In the genomic region with DNA sequence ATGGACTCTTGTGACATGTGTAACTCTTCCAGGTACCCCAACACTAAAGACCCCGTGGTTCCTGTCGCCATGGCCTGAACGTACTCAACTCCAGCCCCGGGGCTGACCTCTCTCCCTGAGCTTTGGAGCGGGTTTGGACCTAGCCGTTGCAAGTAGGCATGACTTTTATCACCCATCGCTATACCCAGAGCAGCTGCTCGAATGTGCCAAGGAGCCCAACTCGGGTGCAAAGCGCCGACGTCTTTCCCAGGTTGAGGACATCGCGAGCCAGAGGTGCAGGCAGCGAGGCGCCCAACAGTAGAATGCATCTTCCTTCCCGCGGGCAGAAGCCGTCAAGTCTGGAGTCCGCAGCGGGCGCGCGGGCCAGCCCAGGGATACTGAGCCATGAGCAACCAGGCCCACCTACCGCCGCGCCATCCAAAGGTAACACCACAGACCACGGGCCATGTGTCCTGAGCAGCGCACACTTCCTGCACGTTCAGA, we compare ENCODE assay signal across 28 cellular contexts. TPM values are rescaled to one million over a fixed set of nuclear protein-coding genes. Genes with fewer than 3 reads are reported as not detected.
A peak's percentile ranks its signal among the peaks of the same experiment; 100 is the strongest.
DNase-seq lines count a peak whose midpoint lies in the region; ATAC-seq, FAIRE-seq and TF ChIP-seq lines count a peak whose summit lies in the region.
"Had no signal": no experiment of that assay in that cellular context is flagged by ENCODE, and none has a peak within 500 bp of the region (broad histone marks: within the 10 kb centered on the region; RNA-seq: fewer than 3 reads in every experiment).

No MANE protein-coding gene starts in this region.

- H3K23me2 ChIP-seq in H1 (ENCODE audit: low read depth, low read length): peaks cover 7% of the 10 kb centered on the region; the same call in 1 of the 2 replicates

- H3K23ac ChIP-seq in IMR-90 (ENCODE audit: low read depth, low read length): no peak overlapping the region; the same call in 1 of the 2 replicates
- H3K23ac ChIP-seq in H1 (ENCODE audit: insufficient read length): no peak overlapping the region

- H3K9me3 ChIP-seq in IMR-90 (ENCODE audit: control insufficient read depth, insufficient read depth, low read length) (peaks cover 5% of the 10 kb centered on the region; the same call in 1 of the 2 replicates), H1 (ENCODE audit: insufficient read depth in 2 of 2, low read depth in 1 of 2, low read length in 1 of 2) (no peaks in the 10 kb centered on the region), iPS-20b (ENCODE audit: insufficient read depth, low read depth, low read length) (no peaks in the 10 kb centered on the region; the same call in 1 of the 2 replicates), skeletal muscle satellite cell (replicated peaks; ENCODE audit: low read length) (no peaks in the 10 kb centered on the region)
- H3K9me3 ChIP-seq: ascending aorta, esophagus squamous epithelium, gastroesophageal sphincter, prostate gland, thyroid gland had no signal

- TF ChIP-seq POLR2A in IMR-90 (IDR thresholded peaks at IDR 0.05; ENCODE audit: low read depth, low read length): no peak
- TF ChIP-seq POLR2A in H1 (IDR thresholded peaks at IDR 0.05; ENCODE audit: control extremely low read depth in 1 of 2, low read depth in 2 of 2, low read length in 2 of 2): no peak

- TF ChIP-seq EP300 in H1 (IDR thresholded peaks at IDR 0.05; ENCODE audit: borderline replicate concordance in 1 of 2, low read depth in 2 of 2, low read length in 2 of 2): no peak

- POLR2A ChIA-PET in IMR-90 (lab: Charles Lee; ENCODE audit: unreplicated experiment) (no interaction called here), H1 (lab: Charles Lee; ENCODE audit: partially characterized antibody) (interaction anchor here (0.8 to 1.6 kb wide), 2 partner anchors 10 to 12 kb away, joined by 3 to 6 read pairs; no protein-coding TSS in a partner anchor)

- H3K4ac ChIP-seq in IMR-90 (ENCODE audit: low read depth, low read length): no peak overlapping the region
- no peak overlapping the region for H3K4ac ChIP-seq in H1 (replicated peaks; ENCODE audit: insufficient read length, low read depth, low read length)

- TF ChIP-seq RAD21 in IMR-90 (IDR thresholded peaks at IDR 0.05; ENCODE audit: low read length) (no peak), H1 (IDR thresholded peaks at IDR 0.05 in 1 of 2, conservative IDR thresholded peaks at IDR 0.05 in 1 of 2; ENCODE audit: low read depth in 2 of 2, low read length in 2 of 2) (no peak)

- H2AK9ac ChIP-seq in IMR-90 (replicated peaks; ENCODE audit: low read depth, low read length, poor library complexity): peak overlapping the region; percentile 52

- intact Hi-C loops in IMR-90 (cut with micrococcal nuclease): no loop called here

- H3K4me1 Mint-ChIP-seq in endothelial cell (ENCODE audit: unreplicated experiment): peaks cover under 1% of the 10 kb centered on the region
- H3K4me1 Mint-ChIP-seq: activated CD4-positive, alpha-beta memory T cell treated with anti-CD3 and anti-CD28 coated beads, Interleukin-2, amount 10 ng/mL, durations not matched to agents 7 days and 5 days; activated naive CD8-positive, alpha-beta T cell treated with anti-CD3 and anti-CD28 coated beads for 36 hours had no signal

- H2BK120ac ChIP-seq in IMR-90 (ENCODE audit: low read depth, low read length) (no peak overlapping the region), H1 (replicated peaks; ENCODE audit: low read depth, low read length) (no peak overlapping the region)

- in situ Hi-C loops in IMR-90 (cut with MboI; ENCODE audit: low sequenced_read_pairs): no loop called here

- H3K27me3 ChIP-seq in IMR-90 (ENCODE audit: control insufficient read depth, insufficient read depth, low read length): peaks cover 61% of the 10 kb centered on the region
- H3K27me3 ChIP-seq in H1 (replicated peaks in 1 of 4; ENCODE audit: control insufficient read depth in 3 of 4, extremely low read depth in 1 of 4, insufficient read depth in 3 of 4, low read length in 3 of 4): peaks cover 58 to 91% (median 74%) of the 10 kb centered on the region in 4 experiments
- peaks cover 99% of the 10 kb centered on the region for H3K27me3 ChIP-seq in iPS-20b (ENCODE audit: insufficient read depth, low read length)
- peaks cover 94% of the 10 kb centered on the region for H3K27me3 ChIP-seq in skeletal muscle satellite cell (ENCODE audit: control insufficient read depth, insufficient read depth, low read length)
- H3K27me3 ChIP-seq: ascending aorta had no signal

- H3K14ac ChIP-seq in IMR-90 (replicated peaks; ENCODE audit: low read depth, low read length) (no peak overlapping the region), H1 (ENCODE audit: insufficient read length) (no peak overlapping the region)

- H3K18ac ChIP-seq in IMR-90 (ENCODE audit: low read depth, low read length): no peak overlapping the region
- H3K18ac ChIP-seq in H1 (ENCODE audit: extremely low read depth, low read length): no peak overlapping the region

- no peak overlapping the region for H3K4me3 Mint-ChIP-seq in endothelial cell (ENCODE audit: unreplicated experiment)
- H3K4me3 Mint-ChIP-seq: activated CD4-positive, alpha-beta memory T cell treated with anti-CD3 and anti-CD28 coated beads, Interleukin-2, amount 10 ng/mL, durations not matched to agents 7 days and 5 days; activated naive CD8-positive, alpha-beta T cell treated with anti-CD3 and anti-CD28 coated beads for 36 hours; stimulated activated naive CD8-positive, alpha-beta T cell treated with anti-CD3 and anti-CD28 coated beads, Interleukin-15, Interleukin-2, amounts not matched to agents 100 ng/mL and 50 ng/mL, for 24 hours had no signal

- H2AFZ ChIP-seq in IMR-90 (replicated peaks; ENCODE audit: low read length, poor library complexity) (peak overlapping the region; percentile 38), H1 (ENCODE audit: low read length) (peak overlapping the region; percentile 31; the same call in 1 of the 2 replicates)

- H3K79me1 ChIP-seq in IMR-90 (ENCODE audit: low read depth in 1 of 2, low read length in 2 of 2) (no peaks in the 10 kb centered on the region), H1 (ENCODE audit: low read depth, low read length) (no peaks in the 10 kb centered on the region)

- ATAC-seq in IMR-90 (ENCODE audit: low read depth): no peak
- no peak for ATAC-seq in GM19351 (IDR thresholded peaks at IDR 0.05; ENCODE audit: unreplicated experiment)
- ATAC-seq: gastroesophageal sphincter had no signal

- dilution Hi-C loops in IMR-90 (cut with HindIII; ENCODE audit: low sequenced_read_pairs, unreplicated experiment): no loop called here

- H3K4me1 ChIP-seq in IMR-90 (ENCODE audit: control insufficient read depth, insufficient read depth, low read length) (no peaks in the 10 kb centered on the region), H1 (replicated peaks in 1 of 4; ENCODE audit: control insufficient read depth in 3 of 4, insufficient read depth in 4 of 4, low read length in 3 of 4) (peaks cover 3 to 25% (median 15%) of the 10 kb centered on the region in 4 experiments), iPS-20b (ENCODE audit: insufficient read depth, low read length) (peaks cover 24% of the 10 kb centered on the region; the same call in 1 of the 2 replicates), skeletal muscle satellite cell (ENCODE audit: control insufficient read depth, insufficient read depth, low read length) (peaks cover 18% of the 10 kb centered on the region)
- H3K4me1 ChIP-seq: ascending aorta, prostate gland had no signal

- H4K5ac ChIP-seq in IMR-90 (ENCODE audit: low read depth, low read length): no peak overlapping the region
- H4K5ac ChIP-seq in H1 (ENCODE audit: insufficient read length, low read depth, low read length): no peak overlapping the region

- DNase-seq in IMR-90 (no peak), H1 (ENCODE audit: low read depth in 1 of 2, low spot score in 2 of 2) (peak in 1 of 2 experiments; percentile 65), germinal center (ENCODE audit: low spot score) (no peak), endothelial cell (ENCODE audit: low spot score) (no peak), nucleus accumbens (lab: John Stamatoyannopoulos, UW) (no peak)
- DNase-seq: activated CD4-positive, alpha-beta memory T cell treated with anti-CD3 and anti-CD28 coated beads, Interleukin-2, amount 10 ng/mL, durations not matched to agents 7 days and 5 days; activated CD4-positive, CD25-positive, alpha-beta regulatory T cell treated with anti-CD3 and anti-CD28 coated beads, Interleukin-2, amount 50 U/mL, for 72 hours; activated effector memory CD4-positive, alpha-beta T cell treated with Interleukin-2 at 50 U/mL for 16 hours; activated naive CD8-positive, alpha-beta T cell treated with anti-CD3 and anti-CD28 coated beads for 36 hours; esophagus squamous epithelium; kidney glomerular epithelial cell; NCI-H345; NCI-H748 treated with DMSO at 0.1 percent for 48 hours; RPMI8226; thyroid gland had no signal

- no peaks in the 10 kb centered on the region for H3K27me3 Mint-ChIP-seq in endothelial cell (ENCODE audit: unreplicated experiment)

- H2BK5ac ChIP-seq in IMR-90 (ENCODE audit: low read depth, low read length, poor library complexity, severe bottlenecking) (no peak overlapping the region), H1 (ENCODE audit: low read depth, low read length) (no peak overlapping the region; the same call in 1 of the 2 replicates)

- H3K9me1 ChIP-seq in IMR-90 (ENCODE audit: insufficient read depth, low read length): no peaks in the 10 kb centered on the region

- H3K56ac ChIP-seq in IMR-90 (ENCODE audit: extremely low read depth, insufficient read depth, low read length) (no peak overlapping the region), H1 (replicated peaks; ENCODE audit: insufficient read length, low read depth, low read length) (no peak overlapping the region)

- H2BK12ac ChIP-seq in H1 (ENCODE audit: low read depth, low read length): no peak overlapping the region

- no peaks in the 10 kb centered on the region for H3K36me3 Mint-ChIP-seq in endothelial cell (ENCODE audit: low read depth, unreplicated experiment)
- H3K36me3 Mint-ChIP-seq: activated naive CD8-positive, alpha-beta T cell treated with anti-CD3 and anti-CD28 coated beads for 36 hours had no signal

- CTCF ChIA-PET in IMR-90 (lab: Yijun Ruan, JAX) (no interaction called here), H1 (lab: Charles Lee; ENCODE audit: partially characterized antibody) (interaction anchor here (0.9 to 2.0 kb wide), 4 partner anchors 94 to 919 kb away, joined by 3 to 5 read pairs (median 4); no protein-coding TSS in a partner anchor)

- H4K8ac ChIP-seq in IMR-90 (ENCODE audit: low read depth in 2 of 2, low read length in 2 of 2) (no peak overlapping the region), H1 (ENCODE audit: extremely low read depth, insufficient read depth, low read length) (no peak overlapping the region)

- H2BK20ac ChIP-seq in IMR-90 (ENCODE audit: low read depth, low read length): no peak overlapping the region
- no peak overlapping the region for H2BK20ac ChIP-seq in H1 (ENCODE audit: low read length)

- no peak overlapping the region for H3K27ac Mint-ChIP-seq in endothelial cell (ENCODE audit: unreplicated experiment)
- H3K27ac Mint-ChIP-seq: activated CD4-positive, alpha-beta memory T cell treated with anti-CD3 and anti-CD28 coated beads, Interleukin-2, amount 10 ng/mL, durations not matched to agents 7 days and 5 days; activated naive CD8-positive, alpha-beta T cell treated with anti-CD3 and anti-CD28 coated beads for 36 hours; stimulated activated naive CD8-positive, alpha-beta T cell treated with anti-CD3 and anti-CD28 coated beads, Interleukin-15, Interleukin-2, amounts not matched to agents 100 ng/mL and 50 ng/mL, for 24 hours had no signal

- no peaks in the 10 kb centered on the region for H3K9me3 Mint-ChIP-seq in endothelial cell (ENCODE audit: unreplicated experiment)
- H3K9me3 Mint-ChIP-seq: activated CD4-positive, alpha-beta memory T cell treated with anti-CD3 and anti-CD28 coated beads, Interleukin-2, amount 10 ng/mL, durations not matched to agents 7 days and 5 days; activated naive CD8-positive, alpha-beta T cell treated with anti-CD3 and anti-CD28 coated beads for 36 hours; stimulated activated naive CD8-positive, alpha-beta T cell treated with anti-CD3 and anti-CD28 coated beads, Interleukin-15, Interleukin-2, amounts not matched to agents 100 ng/mL and 50 ng/mL, for 24 hours had no signal

- H3K36me3 ChIP-seq in IMR-90 (ENCODE audit: control insufficient read depth, insufficient read depth, low read length) (no peaks in the 10 kb centered on the region), H1 (ENCODE audit: control insufficient read depth in 2 of 4, insufficient read depth in 4 of 4, low read length in 3 of 4) (no peaks in the 10 kb centered on the region), iPS-20b (ENCODE audit: insufficient read depth, low read depth, low read length) (no peaks in the 10 kb centered on the region), skeletal muscle satellite cell (ENCODE audit: insufficient read depth, low read length) (no peaks in the 10 kb centered on the region)
- H3K36me3 ChIP-seq: ascending aorta, esophagus squamous epithelium, gastroesophageal sphincter, prostate gland, thyroid gland had no signal

- no peak for FAIRE-seq in H1 (lab: Jason Lieb, UNC)
- FAIRE-seq: D721Med, H54, TTC549 had no signal

- no peaks in the 10 kb centered on the region for H3K79me2 ChIP-seq in H1 (ENCODE audit: control insufficient read depth in 1 of 2, insufficient read depth in 2 of 2, low read length in 2 of 2)

- H3K27ac ChIP-seq in IMR-90 (ENCODE audit: insufficient read depth, low read length): no peak overlapping the region
- no peak overlapping the region for H3K27ac ChIP-seq in H1 (ENCODE audit: low read depth, low read length)
- H3K27ac ChIP-seq in iPS-20b (ENCODE audit: low read length): no peak overlapping the region
- H3K27ac ChIP-seq: ascending aorta, coronary artery, esophagus squamous epithelium, gastroesophageal sphincter, prostate gland, thyroid gland had no signal

- no peak overlapping the region for H3K4me3 ChIP-seq in IMR-90 (ENCODE audit: insufficient read depth, low read depth, low read length)
- H3K4me3 ChIP-seq in H1 (ENCODE audit: extremely low read depth in 1 of 4, insufficient read depth in 2 of 4, low read depth in 3 of 4, low read length in 4 of 4): peak overlapping the region in 3 of 4 experiments; percentile 28 to 55 (median 35); a peak in 6 of 8 replicates
- H3K4me3 ChIP-seq in iPS-20b (ENCODE audit: low read length): peak overlapping the region; percentile 65
- H3K4me3 ChIP-seq in skeletal muscle satellite cell (ENCODE audit: low read length): no peak overlapping the region
- H3K4me3 ChIP-seq: ascending aorta, coronary artery, esophagus squamous epithelium, gastroesophageal sphincter, lung, prostate gland, thyroid gland had no signal

- H2BK15ac ChIP-seq in IMR-90 (ENCODE audit: low read depth, low read length) (no peak overlapping the region), H1 (ENCODE audit: low read length) (no peak overlapping the region; the same call in 1 of the 2 replicates)

- TF ChIP-seq CTCF in IMR-90 (conservative IDR thresholded peaks at IDR 0.05; ENCODE audit: low read depth, low read length) (no peak), H1 (IDR thresholded peaks at IDR 0.05; ENCODE audit: control extremely low read depth in 1 of 3, insufficient read depth in 1 of 3, low read depth in 1 of 3, low read length in 3 of 3) (no peak), endothelial cell (IDR thresholded peaks at IDR 0.05; ENCODE audit: unreplicated experiment) (no peak)

- H2AK5ac ChIP-seq in IMR-90 (ENCODE audit: low read depth, low read length) (no peak overlapping the region), H1 (ENCODE audit: low read depth, low read length) (no peak overlapping the region)

- H3K4me2 ChIP-seq in IMR-90 (ENCODE audit: low read depth, low read length): no peak overlapping the region
- H3K4me2 ChIP-seq in H1 (ENCODE audit: insufficient read depth in 1 of 2, low read depth in 2 of 2, low read length in 2 of 2): peak overlapping the region; percentile 80 to 82
- H3K4me2 ChIP-seq in skeletal muscle satellite cell (ENCODE audit: low read length): peak overlapping the region; percentile 45

- H4K91ac ChIP-seq in IMR-90 (ENCODE audit: insufficient read depth, low read depth, low read length) (no peak overlapping the region), H1 (replicated peaks; ENCODE audit: insufficient read length, low read length) (no peak overlapping the region)

- 12% methylated on average over 21 of the region's 30 CpGs; no CpG with 5 or more reads in 1 of the 2 experiments for WGBS in IMR-90 (ENCODE audit: extremely low coverage in 2 of 2, insufficient read length in 1 of 2), 2 experiments
- WGBS in H1 (ENCODE audit: extremely low coverage in 1 of 2, insufficient coverage in 1 of 2, insufficient read length in 1 of 2, insufficient replicate concordance in 2 of 2, low coverage in 1 of 2, low lambda C conversion rate in 2 of 2, missing lambda C conversion rate in 1 of 2), 2 experiments: 4% methylated on average over 30 of the region's 30 CpGs; no CpG with 5 or more reads in 1 of the 2 experiments

- BruUV-seq in IMR-90 (replicated peaks; lab: Mats Ljungman, UMichigan): no TSS peak

- no peak overlapping the region for H3K9ac ChIP-seq in IMR-90 (ENCODE audit: low read depth, low read length)
- H3K9ac ChIP-seq in H1 (replicated peaks in 1 of 4; ENCODE audit: extremely low read depth in 1 of 4, low read depth in 3 of 4, low read length in 3 of 4): no peak overlapping the region
- no peak overlapping the region for H3K9ac ChIP-seq in iPS-20b (ENCODE audit: low read depth, low read length)
- no peak overlapping the region for H3K9ac ChIP-seq in skeletal muscle satellite cell (ENCODE audit: low read depth, low read length)

- H4K20me1 ChIP-seq in IMR-90 (ENCODE audit: insufficient read depth, low read length): no peaks in the 10 kb centered on the region; the same call in 1 of the 2 replicates
- H4K20me1 ChIP-seq in H1 (replicated peaks in 1 of 2; ENCODE audit: control insufficient read depth in 1 of 2, insufficient read depth in 2 of 2, low read length in 2 of 2): peaks cover 0 to 5% of the 10 kb centered on the region in 2 experiments

RNA-seq across cellular contexts. Expression of a gene that starts 5.7 kb away (rescaled TPM):
- under 0.01 TPM in 1 of 2 replicates, not detected in the other for total RNA-seq in IMR-90 (2012; rRNA removed)
- polyA plus RNA-seq in IMR-90 (2012; rRNA removed): 0.06 TPM in 1 of 2 replicates, not detected in the other
- polyA plus RNA-seq in IMR-90 (2012; cell fraction: cytosol; rRNA removed): 0.02 TPM in 2 replicates
- polyA plus RNA-seq in IMR-90 (2012; cell fraction: nucleus; rRNA removed; ENCODE audit: low replicate concordance): 0.04 TPM in 1 of 2 replicates, not detected in the other
- total RNA-seq in H1 (2021; fragmentation: NEBNext Ultra II Directional; extraction: Animal tissue kit (Norgen Biotek cat#: 25700)): 0.22 and 0.31 TPM in 2 replicates
- 0.66 and 1.9 TPM in 2 replicates for polyA plus RNA-seq in H1 (2011; rRNA removed)
- 1.2 TPM for polyA plus RNA-seq in H1 (2011; cell fraction: cytosol; rRNA removed)
- polyA plus RNA-seq in H1 (2011; cell fraction: nucleus; rRNA removed): 1.6 TPM
- polyA plus RNA-seq in H1 (2012, experiment 1 of 2): 0.50 to 1.0 TPM (median 0.89 TPM) in 4 replicates
- polyA plus RNA-seq in H1 (2012, experiment 2 of 2): 1.2 TPM
- polyA plus RNA-seq in H1 (2013, experiment 1 of 2): 0.41 TPM
- 0.35 TPM for polyA plus RNA-seq in H1 (2013, experiment 2 of 2)
- polyA minus RNA-seq in H1 (2011; rRNA and poly(A)+ RNA removed): 0.44 and 0.54 TPM in 2 replicates
- not detected for polyA minus RNA-seq in H1 (2011; cell fraction: cytosol; rRNA and poly(A)+ RNA removed)
- polyA minus RNA-seq in H1 (2011; cell fraction: nucleus; rRNA and poly(A)+ RNA removed): not detected
- total RNA-seq in skeletal muscle satellite cell (2012; rRNA removed): under 0.01 TPM in 1 of 2 replicates, not detected in the other
- total RNA-seq in endothelial cell (ENCODE audit: unreplicated experiment): 0.80 TPM
- total RNA-seq: activated CD4-positive, alpha-beta memory T cell treated with anti-CD3 and anti-CD28 coated beads, Interleukin-2, amount 10 ng/mL, durations not matched to agents 7 days and 5 days; activated naive CD8-positive, alpha-beta T cell treated with anti-CD3 and anti-CD28 coated beads for 36 hours; ascending aorta; esophagus squamous epithelium; gastroesophageal sphincter; T-helper 1 cell treated with Interleukin-12 subunit alpha and Interleukin-12 subunit beta and Interleukin-4 antibody, amounts not matched to agents 30 ng/mL and 1 ng/mL, for 36 hours had no signal

Comparison
In these comparisons a context has a peak if more than half of its experiments do, and no peak if none do; other contexts are left out.
1. H3K4me3 ChIP-seq: peak in H1 (3 of 4) and iPS-20b (single experiment); none in IMR-90 (single experiment) and skeletal muscle satellite cell (single experiment).